19 cellular contexts compared by ENCODE assay signal in genomic region chr5:111277061-111277460, GRCh38. TPM values are rescaled to one million over a fixed set of nuclear protein-coding genes. Genes with fewer than 3 reads are reported as not detected.
DNase-seq lines count a peak whose midpoint lies in the region; ATAC-seq and TF ChIP-seq lines count a peak whose summit lies in the region.
"Had no signal": no experiment of that assay in that cellular context is flagged by ENCODE, and none has a peak within 500 bp of the region (broad histone marks: within the 10 kb centered on the region; RNA-seq: fewer than 3 reads in every experiment).

No MANE protein-coding gene starts in this region.

- intact Hi-C loops in CD4-positive, alpha-beta memory T cell (cut with micrococcal nuclease) = no loop called here

- no peak for TF ChIP-seq CTCF in mesothelial cell of epicardium (IDR thresholded peaks at IDR 0.05; ENCODE audit: unreplicated experiment)

- no peaks in the 10 kb centered on the region for H3K27me3 ChIP-seq in CD4-positive, CD25-positive, alpha-beta regulatory T cell (ENCODE audit: control insufficient read depth, insufficient read depth, low read length)
- H3K27me3 ChIP-seq in CD4-positive, alpha-beta memory T cell (ENCODE audit: insufficient read depth, low read length) = no peaks in the 10 kb centered on the region

- no peaks in the 10 kb centered on the region for H3K36me3 Mint-ChIP-seq in CD4-positive, CD25-positive, alpha-beta regulatory T cell
- H3K36me3 Mint-ChIP-seq in CD4-positive, alpha-beta memory T cell = peaks cover 0 to 2% of the 10 kb centered on the region in 2 donors
- H3K36me3 Mint-ChIP-seq in activated T-helper 17 cell treated with anti-CD3 and anti-CD28 coated beads, Interleukin-2, amount 50 U/mL, for 72 hours (ENCODE audit: low read depth) = peaks cover 1% of the 10 kb centered on the region
- no peaks in the 10 kb centered on the region for H3K36me3 Mint-ChIP-seq in mesothelial cell of epicardium

- peaks cover 29% of the 10 kb centered on the region for H3K4me1 ChIP-seq in CD4-positive, CD25-positive, alpha-beta regulatory T cell (ENCODE audit: control insufficient read depth, insufficient read depth, low read length, poor library complexity, severe bottlenecking)
- peaks cover 58% of the 10 kb centered on the region for H3K4me1 ChIP-seq in CD4-positive, alpha-beta memory T cell (ENCODE audit: insufficient read depth, low read length)

- no peak for ATAC-seq in CD4-positive, CD25-positive, alpha-beta regulatory T cell (ENCODE audit: low read depth in 2 of 2)
- no peak for ATAC-seq in activated T-helper 17 cell treated with anti-CD3 and anti-CD28 coated beads, Interleukin-2, amount 50 U/mL, for 72 hours (replicated peaks)
- ATAC-seq: GM12878, HCT116 had no signal

- POLR2A ChIA-PET in CD4-positive, alpha-beta memory T cell (lab: Charles Lee; ENCODE audit: partially characterized antibody) = interaction anchor here (0.7 to 4.0 kb wide), 4 partner anchors 22 to 53 kb away, joined by 3 to 26 read pairs (median 4); partner anchors contain the start of gene CAMK4

- no peaks in the 10 kb centered on the region for H3K27me3 Mint-ChIP-seq in CD4-positive, CD25-positive, alpha-beta regulatory T cell
- H3K27me3 Mint-ChIP-seq in CD4-positive, alpha-beta memory T cell = no peaks in the 10 kb centered on the region
- no peaks in the 10 kb centered on the region for H3K27me3 Mint-ChIP-seq in activated T-helper 17 cell treated with anti-CD3 and anti-CD28 coated beads, Interleukin-2, amount 50 U/mL, for 72 hours
- peaks cover 1% of the 10 kb centered on the region for H3K27me3 Mint-ChIP-seq in mesothelial cell of epicardium (ENCODE audit: low read depth)
- H3K27me3 Mint-ChIP-seq: B cell had no signal

- no peak overlapping the region for H3K4me3 ChIP-seq in CD4-positive, CD25-positive, alpha-beta regulatory T cell (ENCODE audit: low read depth, low read length)
- H3K4me3 ChIP-seq in CD4-positive, alpha-beta memory T cell (ENCODE audit: low read length in 2 of 2) = no peak overlapping the region
- H3K4me3 ChIP-seq: GM12878, GM23248 had no signal

- DNase-seq in CD4-positive, CD25-positive, alpha-beta regulatory T cell = no peak
- DNase-seq in CD4-positive, alpha-beta memory T cell = no peak
- DNase-seq in fibroblast of peridontal ligament (ENCODE audit: extremely low read depth) (peak; percentile 21), mesothelial cell of epicardium (ENCODE audit: low spot score in 2 of 2, unreplicated experiment in 2 of 2) (no peak), SKM-1 treated with dmso at 0.1 percent for 144 hours (lab: John Stamatoyannopoulos, UW; ENCODE audit: unreplicated experiment) (no peak)
- DNase-seq in activated effector memory CD4-positive, alpha-beta T cell treated with Interleukin-2 at 50 U/mL for 16 hours = no peak
- DNase-seq: ACHN, DMS 273 treated with DMSO at 0.1 percent for 48 hours, GDM1, GM23248, NCI-H1105, NCI-H1694, NCI-H510A treated with DMSO at 0.1 percent for 48 hours, NCI-H82 had no signal

- no peaks in the 10 kb centered on the region for H3K36me3 ChIP-seq in CD4-positive, CD25-positive, alpha-beta regulatory T cell (ENCODE audit: control insufficient read depth, insufficient read depth, low read length)
- H3K36me3 ChIP-seq in CD4-positive, alpha-beta memory T cell (ENCODE audit: insufficient read depth, low read length) = no peaks in the 10 kb centered on the region

- peak overlapping the region; percentile 29 for H3K27ac ChIP-seq in CD4-positive, CD25-positive, alpha-beta regulatory T cell (ENCODE audit: insufficient read depth, low read length, poor library complexity, severe bottlenecking)
- H3K27ac ChIP-seq in CD4-positive, alpha-beta memory T cell (ENCODE audit: low read depth, low read length) = no peak overlapping the region
- H3K27ac ChIP-seq: GM23248, HL-60 had no signal

- H3K4me1 Mint-ChIP-seq in CD4-positive, CD25-positive, alpha-beta regulatory T cell = peaks cover 46 to 70% (median 63%) of the 10 kb centered on the region in 4 donors
- peaks cover 43 to 70% (median 57%) of the 10 kb centered on the region in 4 donors for H3K4me1 Mint-ChIP-seq in CD4-positive, alpha-beta memory T cell
- H3K4me1 Mint-ChIP-seq in activated T-helper 17 cell treated with anti-CD3 and anti-CD28 coated beads, Interleukin-2, amount 50 U/mL, for 72 hours = peaks cover 32% of the 10 kb centered on the region
- H3K4me1 Mint-ChIP-seq in mesothelial cell of epicardium = peaks cover 10% of the 10 kb centered on the region
- H3K4me1 Mint-ChIP-seq: B cell had no signal

- H3K9me3 ChIP-seq in CD4-positive, CD25-positive, alpha-beta regulatory T cell (ENCODE audit: control insufficient read depth in 2 of 2, low read length in 2 of 2) = no peaks in the 10 kb centered on the region
- H3K9me3 ChIP-seq in CD4-positive, alpha-beta memory T cell (ENCODE audit: control insufficient read depth in 1 of 2, low read length in 2 of 2) = no peaks in the 10 kb centered on the region

- H3K4me3 Mint-ChIP-seq in CD4-positive, CD25-positive, alpha-beta regulatory T cell = peak overlapping the region in 1 of 4 donors; percentile 12
- peak overlapping the region in 1 of 8 donors; percentile 44 for H3K4me3 Mint-ChIP-seq in CD4-positive, alpha-beta memory T cell
- H3K4me3 Mint-ChIP-seq in activated T-helper 17 cell treated with anti-CD3 and anti-CD28 coated beads, Interleukin-2, amount 50 U/mL, for 72 hours = peak overlapping the region; percentile 60
- H3K4me3 Mint-ChIP-seq in mesothelial cell of epicardium = no peak overlapping the region
- H3K4me3 Mint-ChIP-seq: B cell had no signal

- CTCF ChIA-PET in CD4-positive, alpha-beta memory T cell (lab: Charles Lee; ENCODE audit: partially characterized antibody) = interaction anchor here (1.5 to 9.1 kb wide), 5 partner anchors 8 to 117 kb away, joined by 4 to 282 read pairs (median 30); partner anchors contain the start of gene CAMK4

- H3K27ac Mint-ChIP-seq in CD4-positive, CD25-positive, alpha-beta regulatory T cell = peak overlapping the region; percentile 5 to 23 (median 16)
- H3K27ac Mint-ChIP-seq in CD4-positive, alpha-beta memory T cell = peak overlapping the region; percentile 2 to 85 (median 58)
- H3K27ac Mint-ChIP-seq in activated T-helper 17 cell treated with anti-CD3 and anti-CD28 coated beads, Interleukin-2, amount 50 U/mL, for 72 hours = peak overlapping the region; percentile 17
- no peak overlapping the region for H3K27ac Mint-ChIP-seq in mesothelial cell of epicardium
- H3K27ac Mint-ChIP-seq: B cell had no signal

- no peaks in the 10 kb centered on the region for H3K9me3 Mint-ChIP-seq in CD4-positive, CD25-positive, alpha-beta regulatory T cell
- no peaks in the 10 kb centered on the region for H3K9me3 Mint-ChIP-seq in CD4-positive, alpha-beta memory T cell
- no peaks in the 10 kb centered on the region for H3K9me3 Mint-ChIP-seq in activated T-helper 17 cell treated with anti-CD3 and anti-CD28 coated beads, Interleukin-2, amount 50 U/mL, for 72 hours
- no peaks in the 10 kb centered on the region for H3K9me3 Mint-ChIP-seq in mesothelial cell of epicardium

RNA-seq across cellular contexts. Expression of gene CAMK4, which starts 52.9 kb away (rescaled TPM):
- total RNA-seq in CD4-positive, CD25-positive, alpha-beta regulatory T cell = 167 TPM
- polyA plus RNA-seq in CD4-positive, CD25-positive, alpha-beta regulatory T cell = 100 to 1,000 TPM in 2 of 4 donors, 10 to 100 TPM in 2; 85.3 to 125 (median 96.2) TPM
- total RNA-seq in CD4-positive, alpha-beta memory T cell = 100 to 1,000 TPM; 243 to 257 TPM
- 10 to 100 TPM; 84.3 to 86.9 TPM for polyA plus RNA-seq in CD4-positive, alpha-beta memory T cell
- total RNA-seq in activated T-helper 17 cell treated with anti-CD3 and anti-CD28 coated beads, Interleukin-2, amount 50 U/mL, for 72 hours = 10 to 100 TPM; 36.0 to 37.0 TPM
- total RNA-seq in mesothelial cell of epicardium = 11.4 to 13.3 TPM (median 11.7 TPM) in 3 replicates
